Comparison of ENCODE assay signal across 21 cellular contexts in the genomic region with DNA sequence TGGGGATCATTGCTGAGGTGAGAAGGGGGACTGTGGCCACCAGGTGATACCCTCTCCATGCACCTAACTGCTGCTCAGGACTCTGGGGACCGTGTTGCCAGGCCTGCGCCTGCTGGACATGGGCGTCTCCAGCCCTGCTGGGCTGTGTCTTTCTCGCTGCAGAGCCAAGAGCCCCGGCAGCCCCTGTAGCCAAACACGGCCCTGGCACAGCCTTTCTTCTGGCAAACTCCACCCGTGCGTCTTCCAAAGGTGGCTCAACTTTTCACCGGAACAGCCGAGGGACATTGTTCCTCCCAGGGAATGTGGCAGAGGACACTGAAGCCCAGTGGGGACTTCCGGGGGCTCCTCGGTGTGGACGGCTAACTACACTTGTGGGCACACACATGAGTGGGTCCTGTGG. TPM values are rescaled to one million over a fixed set of nuclear protein-coding genes. Genes with fewer than 3 reads are reported as not detected.
"Had no signal": no experiment of that assay in that cellular context is flagged by ENCODE, and none has a peak within 500 bp of the region (broad histone marks: within the 10 kb centered on the region; RNA-seq: fewer than 3 reads in every experiment).

No MANE protein-coding gene starts in this region.

RNA-seq across cellular contexts. Expression of gene ICOSLG, which starts 12.6 kb away (rescaled TPM):
- total RNA-seq: ascending aorta had no signal
- polyA plus RNA-seq: cardiac muscle cell had no signal

RNA-seq across cellular contexts. Expression of gene DNMT3L, which starts 33.6 kb away (rescaled TPM):
- total RNA-seq: activated naive CD4-positive, alpha-beta T cell treated with anti-CD3 and anti-CD28 coated beads for 36 hours; activated naive CD4-positive, alpha-beta T cell treated with anti-CD3 and anti-CD28 coated beads, Interleukin-2, amount 50 U/mL, for 72 hours; activated naive CD8-positive, alpha-beta T cell treated with anti-CD3 and anti-CD28 coated beads for 36 hours; activated naive CD8-positive, alpha-beta T cell treated with anti-CD3 and anti-CD28 coated beads, Interleukin-2, amount 10 ng/mL, durations not matched to agents 7 days and 5 days; activated T-cell treated with anti-CD3 and anti-CD28 coated beads, Interleukin-2, amount 50 U/mL, for 4 hours; activated T-cell treated with anti-CD3 and anti-CD28 coated beads, Interleukin-2, amount 50 U/mL, for 72 hours; activated T-helper 1 cell treated with anti-CD3 and anti-CD28 coated beads, Interleukin-12 subunit alpha, Interleukin-12 subunit beta, Interleukin-2, Interleukin-4 antibody, amounts not matched to agents 30 ng/mL and 10 ng/mL and 1 ng/mL, durations not matched to agents 14 hours and 24 hours and 36 hours; activated T-helper 17 cell treated with anti-CD3 and anti-CD28 coated beads, Interleukin-2, amount 50 U/mL, for 72 hours; activated T-helper 2 cell treated with anti-CD3 and anti-CD28 coated beads, Interferon-gamma antibody, Interleukin-2, Interleukin-4, amounts not matched to agents 10 μg/mL and 5 μg/mL and 100 μg/mL, durations not matched to agents 14 hours and 24 hours and 36 hours; adrenal gland; aorta; ascending aorta; astrocyte; body of pancreas; breast epithelium; bronchial epithelial cell; cardiac muscle cell; cardiac septum; cerebellum; chondrocyte had no signal
- polyA plus RNA-seq: adipose tissue, adrenal gland, aorta, cardiac muscle cell had no signal

RNA-seq across cellular contexts. Expression of gene AIRE, which starts 57.6 kb away (rescaled TPM):
- total RNA-seq: activated naive CD4-positive, alpha-beta T cell treated with anti-CD3 and anti-CD28 coated beads for 36 hours; activated naive CD4-positive, alpha-beta T cell treated with anti-CD3 and anti-CD28 coated beads, Interleukin-2, amount 50 U/mL, for 72 hours; activated naive CD8-positive, alpha-beta T cell treated with anti-CD3 and anti-CD28 coated beads for 36 hours; activated naive CD8-positive, alpha-beta T cell treated with anti-CD3 and anti-CD28 coated beads, Interleukin-2, amount 10 ng/mL, durations not matched to agents 7 days and 5 days; activated T-cell treated with anti-CD3 and anti-CD28 coated beads, Interleukin-2, amount 50 U/mL, for 4 hours; activated T-cell treated with anti-CD3 and anti-CD28 coated beads, Interleukin-2, amount 50 U/mL, for 72 hours; activated T-helper 1 cell treated with anti-CD3 and anti-CD28 coated beads, Interleukin-12 subunit alpha, Interleukin-12 subunit beta, Interleukin-2, Interleukin-4 antibody, amounts not matched to agents 30 ng/mL and 10 ng/mL and 1 ng/mL, durations not matched to agents 14 hours and 24 hours and 36 hours; activated T-helper 17 cell treated with anti-CD3 and anti-CD28 coated beads, Interleukin-2, amount 50 U/mL, for 72 hours; activated T-helper 2 cell treated with anti-CD3 and anti-CD28 coated beads, Interferon-gamma antibody, Interleukin-2, Interleukin-4, amounts not matched to agents 10 μg/mL and 5 μg/mL and 100 μg/mL, durations not matched to agents 14 hours and 24 hours and 36 hours; breast epithelium; bronchial epithelial cell; chondrocyte had no signal
- polyA plus RNA-seq: aorta, cardiac muscle cell had no signal
